Comparison of ENCODE assay signal across 8 cellular contexts in the genomic region with DNA sequence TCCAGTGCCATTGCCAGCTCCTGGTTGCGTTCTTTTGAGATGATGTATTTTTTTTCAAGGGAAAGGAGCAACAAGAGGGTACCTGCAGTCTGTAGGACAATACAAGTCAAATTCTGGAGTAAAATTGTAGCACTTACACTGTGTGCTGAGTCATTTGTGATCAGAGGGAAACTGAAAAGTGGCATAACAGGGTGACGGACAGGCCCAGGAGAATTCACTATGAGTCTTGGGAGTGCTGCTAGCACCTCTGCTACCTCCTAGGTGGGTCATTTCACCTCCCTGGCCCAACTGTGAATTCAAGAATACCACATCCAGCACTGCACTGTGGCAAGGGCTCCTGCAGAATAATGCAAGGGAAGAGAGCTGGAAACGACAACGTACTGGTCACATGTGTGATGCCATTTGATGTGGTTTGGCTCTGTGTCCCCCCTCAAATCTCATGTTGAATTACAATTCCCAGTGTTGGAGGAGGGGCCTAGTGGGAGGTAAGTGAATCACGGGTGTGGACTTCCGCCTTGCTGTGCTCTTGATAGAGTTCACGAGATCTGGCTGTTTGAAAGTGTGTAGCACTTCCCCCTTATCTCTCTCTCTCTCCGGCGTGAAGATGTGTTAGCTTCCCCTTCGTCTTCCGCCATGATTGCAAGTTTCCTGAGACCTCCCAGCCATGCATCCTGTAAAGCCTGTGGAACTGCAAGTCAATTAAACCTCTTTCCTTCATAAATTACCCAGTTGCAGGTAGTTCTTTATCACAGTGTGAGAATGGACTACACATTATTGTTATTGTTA.
DNase-seq lines count a peak whose midpoint lies in the region; ATAC-seq and TF ChIP-seq lines count a peak whose summit lies in the region.
"Not testable (repeated sequence)": the region's sequence is repeated elsewhere in the genome, so short reads cannot be mapped to it uniquely, and the experiment has no call there.

No MANE protein-coding gene starts in this region.

- H3K27me3 Mint-ChIP-seq in CD14-positive monocyte (ENCODE audit: low read depth in 3 of 3); activated CD8-positive, alpha-beta T cell treated with anti-CD3 and anti-CD28 coated beads for 36 hours; activated T-cell treated with anti-CD3 and anti-CD28 coated beads, Interleukin-2, amount 50 U/mL, for 72 hours (ENCODE audit: low read depth); activated naive CD4-positive, alpha-beta T cell treated with anti-CD3 and anti-CD28 coated beads, Interleukin-2, amount 50 U/mL, for 24 hours; activated naive CD8-positive, alpha-beta T cell treated with anti-CD3 and anti-CD28 coated beads, Interleukin-2, amount 50 U/mL, for 24 hours: not testable (repeated sequence)

- not testable (repeated sequence) for H3K36me3 ChIP-seq in mesendoderm (ENCODE audit: control insufficient read depth, insufficient read depth, low read length)

- H3K23ac ChIP-seq in mesendoderm (ENCODE audit: low read length), result not testable (repeated sequence)

- not testable (repeated sequence) for H2BK120ac ChIP-seq in mesendoderm (ENCODE audit: low read depth, low read length)

- intact Hi-C loops in CD14-positive monocyte (cut with micrococcal nuclease); activated CD8-positive, alpha-beta T cell treated with anti-CD3 and anti-CD28 coated beads for 36 hours (cut with micrococcal nuclease): not testable (repeated sequence)

- not testable (repeated sequence) for H2BK5ac ChIP-seq in mesendoderm (ENCODE audit: low read length)

- H3K4me1 ChIP-seq in mesendoderm (ENCODE audit: control insufficient read depth, low read depth, low read length), result not testable (repeated sequence)

- H3K4ac ChIP-seq in mesendoderm (ENCODE audit: low read depth, low read length), result not testable (repeated sequence)

- H3K4me1 Mint-ChIP-seq in CD14-positive monocyte; activated CD8-positive, alpha-beta T cell treated with anti-CD3 and anti-CD28 coated beads for 36 hours (ENCODE audit: low read depth); activated naive CD4-positive, alpha-beta T cell treated with anti-CD3 and anti-CD28 coated beads, Interleukin-2, amount 50 U/mL, for 24 hours; stimulated activated effector memory CD8-positive, alpha-beta T cell treated with anti-CD3 and anti-CD28 coated beads, Interleukin-12 subunit alpha, Interleukin-12 subunit beta, amount 100 ng/mL, for 72 hours: not testable (repeated sequence)
- peaks cover 17% of the 10 kb centered on the region for H3K4me1 Mint-ChIP-seq in activated T-cell treated with anti-CD3 and anti-CD28 coated beads, Interleukin-2, amount 50 U/mL, for 72 hours (ENCODE audit: low read depth)
- peaks cover 15% of the 10 kb centered on the region for H3K4me1 Mint-ChIP-seq in activated naive CD8-positive, alpha-beta T cell treated with anti-CD3 and anti-CD28 coated beads, Interleukin-2, amount 50 U/mL, for 24 hours

- H3K36me3 Mint-ChIP-seq in CD14-positive monocyte; activated CD8-positive, alpha-beta T cell treated with anti-CD3 and anti-CD28 coated beads for 36 hours (ENCODE audit: low read depth); activated T-cell treated with anti-CD3 and anti-CD28 coated beads, Interleukin-2, amount 50 U/mL, for 72 hours (ENCODE audit: insufficient read depth in 2 of 2); activated naive CD4-positive, alpha-beta T cell treated with anti-CD3 and anti-CD28 coated beads, Interleukin-2, amount 50 U/mL, for 24 hours; activated naive CD8-positive, alpha-beta T cell treated with anti-CD3 and anti-CD28 coated beads, Interleukin-2, amount 50 U/mL, for 24 hours (ENCODE audit: low read depth); stimulated activated effector memory CD8-positive, alpha-beta T cell treated with anti-CD3 and anti-CD28 coated beads, Interleukin-12 subunit alpha, Interleukin-12 subunit beta, amount 100 ng/mL, for 72 hours: not testable (repeated sequence)

- H3K4me3 ChIP-seq in mesendoderm (ENCODE audit: low read length), result not testable (repeated sequence)

- H2BK15ac ChIP-seq in mesendoderm (replicated peaks; ENCODE audit: low read depth), result not testable (repeated sequence)

- CTCF ChIA-PET in activated CD8-positive, alpha-beta T cell treated with anti-CD3 and anti-CD28 coated beads for 36 hours (lab: Charles Lee), result not testable (repeated sequence)

- TF ChIP-seq CTCF in CD14-positive monocyte (IDR thresholded peaks at IDR 0.05); activated CD8-positive, alpha-beta T cell treated with anti-CD3 and anti-CD28 coated beads for 36 hours (IDR thresholded peaks at IDR 0.05): not testable (repeated sequence)

- no CpG with 5 or more reads among the region's 11 CpGs for WGBS in mesendoderm (ENCODE audit: extremely low coverage, insufficient coverage, low lambda C conversion rate)

- H3K4me2 ChIP-seq in mesendoderm (ENCODE audit: low read length), result not testable (repeated sequence)

- DNase-seq in CD14-positive monocyte (ENCODE audit: low spot score); activated CD8-positive, alpha-beta T cell treated with anti-CD3 and anti-CD28 coated beads for 36 hours; activated T-cell treated with anti-CD3 and anti-CD28 coated beads, Interleukin-2, amount 50 U/mL, for 72 hours; activated naive CD8-positive, alpha-beta T cell treated with anti-CD3 and anti-CD28 coated beads, Interleukin-2, amount 50 U/mL, for 24 hours; stimulated activated effector memory CD8-positive, alpha-beta T cell treated with anti-CD3 and anti-CD28 coated beads, Interleukin-12 subunit alpha, Interleukin-12 subunit beta, amount 100 ng/mL, for 72 hours (ENCODE audit: low spot score in 2 of 2): not testable (repeated sequence)
- DNase-seq in KBM-7 (peak; percentile 50), mesendoderm (peak; percentile 1)

- H3K9ac ChIP-seq in mesendoderm (ENCODE audit: low read length), result not testable (repeated sequence)

- H3K18ac ChIP-seq in mesendoderm (ENCODE audit: low read length), result not testable (repeated sequence)

- not testable (repeated sequence) for H2AK5ac ChIP-seq in mesendoderm (ENCODE audit: low read length)

- peak overlapping the region in 4 of 7 donors; percentile 35 to 81 (median 75) for H3K27ac Mint-ChIP-seq in CD14-positive monocyte
- not testable (repeated sequence) for H3K27ac Mint-ChIP-seq in activated CD8-positive, alpha-beta T cell treated with anti-CD3 and anti-CD28 coated beads for 36 hours; activated T-cell treated with anti-CD3 and anti-CD28 coated beads, Interleukin-2, amount 50 U/mL, for 72 hours; activated naive CD8-positive, alpha-beta T cell treated with anti-CD3 and anti-CD28 coated beads, Interleukin-2, amount 50 U/mL, for 24 hours; stimulated activated effector memory CD8-positive, alpha-beta T cell treated with anti-CD3 and anti-CD28 coated beads, Interleukin-12 subunit alpha, Interleukin-12 subunit beta, amount 100 ng/mL, for 72 hours
- H3K27ac Mint-ChIP-seq in activated naive CD4-positive, alpha-beta T cell treated with anti-CD3 and anti-CD28 coated beads, Interleukin-2, amount 50 U/mL, for 24 hours, result peak overlapping the region; percentile 51

- H3K79me1 ChIP-seq in mesendoderm (ENCODE audit: low read length), result not testable (repeated sequence)

- peak; percentile 32 for ATAC-seq in activated CD8-positive, alpha-beta T cell treated with anti-CD3 and anti-CD28 coated beads for 36 hours
- peak; percentile 49 to 57 for ATAC-seq in activated T-cell treated with anti-CD3 and anti-CD28 coated beads, Interleukin-2, amount 50 U/mL, for 72 hours (replicated peaks in 1 of 2)
- peak; percentile 9 for ATAC-seq in activated naive CD8-positive, alpha-beta T cell treated with anti-CD3 and anti-CD28 coated beads, Interleukin-2, amount 50 U/mL, for 24 hours
- ATAC-seq in stimulated activated effector memory CD8-positive, alpha-beta T cell treated with anti-CD3 and anti-CD28 coated beads, Interleukin-12 subunit alpha, Interleukin-12 subunit beta, amount 100 ng/mL, for 72 hours, result peak; percentile 47

- in situ Hi-C loops in KBM-7 (cut with MboI; ENCODE audit: low pct_unique_long_range_greater_than_20kb, low sequenced_read_pairs), result not testable (repeated sequence)

- H3K4me3 Mint-ChIP-seq in CD14-positive monocyte; activated CD8-positive, alpha-beta T cell treated with anti-CD3 and anti-CD28 coated beads for 36 hours; activated T-cell treated with anti-CD3 and anti-CD28 coated beads, Interleukin-2, amount 50 U/mL, for 72 hours; activated naive CD4-positive, alpha-beta T cell treated with anti-CD3 and anti-CD28 coated beads, Interleukin-2, amount 50 U/mL, for 24 hours; activated naive CD8-positive, alpha-beta T cell treated with anti-CD3 and anti-CD28 coated beads, Interleukin-2, amount 50 U/mL, for 24 hours; stimulated activated effector memory CD8-positive, alpha-beta T cell treated with anti-CD3 and anti-CD28 coated beads, Interleukin-12 subunit alpha, Interleukin-12 subunit beta, amount 100 ng/mL, for 72 hours: not testable (repeated sequence)

- H3K56ac ChIP-seq in mesendoderm (ENCODE audit: low read length), result not testable (repeated sequence)

- not testable (repeated sequence) for H3K27ac ChIP-seq in mesendoderm (ENCODE audit: low read depth, low read length)

- not testable (repeated sequence) for H4K5ac ChIP-seq in mesendoderm (ENCODE audit: low read length)

- POLR2A ChIA-PET in activated CD8-positive, alpha-beta T cell treated with anti-CD3 and anti-CD28 coated beads for 36 hours (lab: Charles Lee), result not testable (repeated sequence)

- not testable (repeated sequence) for H3K9me3 Mint-ChIP-seq in CD14-positive monocyte; activated CD8-positive, alpha-beta T cell treated with anti-CD3 and anti-CD28 coated beads for 36 hours; activated T-cell treated with anti-CD3 and anti-CD28 coated beads, Interleukin-2, amount 50 U/mL, for 72 hours; activated naive CD4-positive, alpha-beta T cell treated with anti-CD3 and anti-CD28 coated beads, Interleukin-2, amount 50 U/mL, for 24 hours; activated naive CD8-positive, alpha-beta T cell treated with anti-CD3 and anti-CD28 coated beads, Interleukin-2, amount 50 U/mL, for 24 hours; stimulated activated effector memory CD8-positive, alpha-beta T cell treated with anti-CD3 and anti-CD28 coated beads, Interleukin-12 subunit alpha, Interleukin-12 subunit beta, amount 100 ng/mL, for 72 hours

- not testable (repeated sequence) for H3K27me3 ChIP-seq in mesendoderm (ENCODE audit: insufficient read depth, low read length, poor library complexity)

- H3K79me2 ChIP-seq in mesendoderm (ENCODE audit: control insufficient read depth, insufficient read depth, low read length), result not testable (repeated sequence)

- H4K8ac ChIP-seq in mesendoderm (ENCODE audit: low read depth, low read length), result not testable (repeated sequence)
